ENCODE assay signal across 17 cellular contexts in genomic region chr12:50627491-50627890, GRCh38.
"Had no signal": no experiment of that assay in that cellular context is flagged by ENCODE, and none has a peak within 500 bp of the region (broad histone marks: within the 10 kb centered on the region; RNA-seq: fewer than 3 reads in every experiment).

No MANE protein-coding gene starts in this region.

- ATAC-seq: heart right ventricle; natural killer cell treated with Interleukin-12 subunit alpha and Interleukin-12 subunit beta and Interleukin-15 and Interleukin-18, amount 100 ng/mL, for 72 hours had no signal

- H3K27ac Mint-ChIP-seq: activated CD4-positive, alpha-beta T cell treated with anti-CD3 and anti-CD28 coated beads, Interleukin-2, amount 10 ng/mL, durations not matched to agents 24 days and 14 days; activated naive CD8-positive, alpha-beta T cell treated with anti-CD3 and anti-CD28 coated beads, Interleukin-2, amount 10 ng/mL, durations not matched to agents 7 days and 5 days; memory B cell; natural killer cell treated with Interleukin-12 subunit alpha and Interleukin-12 subunit beta and Interleukin-15 and Interleukin-18, amount 100 ng/mL, for 72 hours; stimulated activated naive CD8-positive, alpha-beta T cell treated with anti-CD3 and anti-CD28 coated beads, Interleukin-15, Interleukin-2, amounts not matched to agents 100 ng/mL and 50 ng/mL, for 24 hours had no signal

- H3K4me3 Mint-ChIP-seq: activated CD4-positive, alpha-beta T cell treated with anti-CD3 and anti-CD28 coated beads, Interleukin-2, amount 10 ng/mL, durations not matched to agents 24 days and 14 days; activated naive CD8-positive, alpha-beta T cell treated with anti-CD3 and anti-CD28 coated beads, Interleukin-2, amount 10 ng/mL, durations not matched to agents 7 days and 5 days; memory B cell; natural killer cell treated with Interleukin-12 subunit alpha and Interleukin-12 subunit beta and Interleukin-15 and Interleukin-18, amount 100 ng/mL, for 72 hours; stimulated activated naive CD8-positive, alpha-beta T cell treated with anti-CD3 and anti-CD28 coated beads, Interleukin-15, Interleukin-2, amounts not matched to agents 100 ng/mL and 50 ng/mL, for 24 hours had no signal

- H3K27ac ChIP-seq: breast epithelium, heart right ventricle, left ventricle myocardium inferior, upper lobe of left lung, WERI-Rb-1 had no signal

- DNase-seq: activated CD4-positive, alpha-beta T cell treated with anti-CD3 and anti-CD28 coated beads, Interleukin-2, amount 10 ng/mL, durations not matched to agents 24 days and 14 days; activated effector memory CD4-positive, alpha-beta T cell treated with Interleukin-2 at 50 U/mL for 16 hours; activated naive CD8-positive, alpha-beta T cell treated with anti-CD3 and anti-CD28 coated beads, Interleukin-2, amount 10 ng/mL, durations not matched to agents 7 days and 5 days; aorta; dorsolateral prefrontal cortex; foreskin melanocyte; heart right ventricle; islet precursor cell; left ventricle myocardium inferior; stimulated activated CD4-positive, alpha-beta T cell treated with anti-CD3 and anti-CD28 coated beads, Interleukin-4, amount 100 ng/mL, for 24 hours; T-helper 9 cell; upper lobe of left lung; WERI-Rb-1 had no signal

- H3K4me3 ChIP-seq: breast epithelium, dorsolateral prefrontal cortex, heart right ventricle, left ventricle myocardium inferior, upper lobe of left lung had no signal

- H3K9me3 ChIP-seq: breast epithelium, heart right ventricle, left ventricle myocardium inferior, upper lobe of left lung had no signal

- H3K27me3 Mint-ChIP-seq: activated CD4-positive, alpha-beta T cell treated with anti-CD3 and anti-CD28 coated beads, Interleukin-2, amount 10 ng/mL, durations not matched to agents 24 days and 14 days; activated naive CD8-positive, alpha-beta T cell treated with anti-CD3 and anti-CD28 coated beads, Interleukin-2, amount 10 ng/mL, durations not matched to agents 7 days and 5 days; memory B cell; natural killer cell treated with Interleukin-12 subunit alpha and Interleukin-12 subunit beta and Interleukin-15 and Interleukin-18, amount 100 ng/mL, for 72 hours; stimulated activated naive CD8-positive, alpha-beta T cell treated with anti-CD3 and anti-CD28 coated beads, Interleukin-15, Interleukin-2, amounts not matched to agents 100 ng/mL and 50 ng/mL, for 24 hours had no signal

- H3K36me3 ChIP-seq: breast epithelium had no signal

- H3K9me3 Mint-ChIP-seq: activated CD4-positive, alpha-beta T cell treated with anti-CD3 and anti-CD28 coated beads, Interleukin-2, amount 10 ng/mL, durations not matched to agents 24 days and 14 days; activated naive CD8-positive, alpha-beta T cell treated with anti-CD3 and anti-CD28 coated beads, Interleukin-2, amount 10 ng/mL, durations not matched to agents 7 days and 5 days; natural killer cell treated with Interleukin-12 subunit alpha and Interleukin-12 subunit beta and Interleukin-15 and Interleukin-18, amount 100 ng/mL, for 72 hours; stimulated activated naive CD8-positive, alpha-beta T cell treated with anti-CD3 and anti-CD28 coated beads, Interleukin-15, Interleukin-2, amounts not matched to agents 100 ng/mL and 50 ng/mL, for 24 hours had no signal
